8 cellular contexts compared by ENCODE assay signal in genomic region chr5:132458651-132459030, GRCh38. TPM values are rescaled to one million over a fixed set of nuclear protein-coding genes. Genes with fewer than 3 reads are reported as not detected.
A peak's percentile ranks its signal among the peaks of the same experiment; 100 is the strongest.
DNase-seq lines count a peak whose midpoint lies in the region; ATAC-seq, FAIRE-seq and TF ChIP-seq lines count a peak whose summit lies in the region.

No MANE protein-coding gene starts in this region.

- RAD21 ChIA-PET in GM12878 (lab: Charles Lee; ENCODE audit: unreplicated experiment), result interaction anchor here (0.6 to 7.9 kb wide), 13 partner anchors 8 to 267 kb away, joined by 3 to 192 read pairs (median 33); partner anchors contain the start of gene IRF1

- peak overlapping the region; percentile 26; the same call in 1 of the 2 replicates for H3K4me3 ChIP-seq in GM12878

- no peak overlapping the region for H2AFZ ChIP-seq in GM12878 (ENCODE audit: control insufficient read depth, low read depth, low read length)

- H3K27ac Mint-ChIP-seq in stimulated activated effector memory CD8-positive, alpha-beta T cell treated with anti-CD3 and anti-CD28 coated beads, Interleukin-12 subunit alpha, Interleukin-12 subunit beta, amount 100 ng/mL, for 72 hours, result peak overlapping the region; percentile 96

- SMC1A ChIA-PET in GM12878 (lab: Charles Lee; ENCODE audit: uncharacterized antibody, unreplicated experiment), result interaction anchor here (0.6 to 8.0 kb wide), 18 partner anchors 9 to 67 kb away, joined by 3 to 201 read pairs (median 4); partner anchors contain the start of gene IRF1

- CTCF ChIA-PET in GM12878 (lab: Yijun Ruan, JAX), result interaction anchor here (0.7 to 7.4 kb wide), 15 partner anchors 8 to 72 kb away, joined by 3 to 89 read pairs (median 3); partner anchors contain the start of gene IRF1

- peak overlapping the region; percentile 82 for H3K4me2 ChIP-seq in GM12878 (ENCODE audit: control insufficient read depth, insufficient read depth)

- TF ChIP-seq CTCF in GM12878 (IDR thresholded peaks at IDR 0.05 in 2 of 3, conservative IDR thresholded peaks at IDR 0.05 in 1 of 3; ENCODE audit: control insufficient read depth in 2 of 3, extremely low read depth in 1 of 3, insufficient read depth in 1 of 3, low read depth in 3 of 3, low read length in 3 of 3), result no peak

- peak overlapping the region; percentile 89 for H3K27ac ChIP-seq in GM12878 (ENCODE audit: control insufficient read depth, insufficient read depth)

- H3K4me3 Mint-ChIP-seq in stimulated activated effector memory CD8-positive, alpha-beta T cell treated with anti-CD3 and anti-CD28 coated beads, Interleukin-12 subunit alpha, Interleukin-12 subunit beta, amount 100 ng/mL, for 72 hours, result peak overlapping the region; percentile 69

- POLR2A ChIA-PET in GM12878 (lab: Charles Lee), result interaction anchor here (1.5 to 8.2 kb wide), 12 partner anchors 7 to 48 kb away, joined by 3 to 128 read pairs (median 18); partner anchors contain the start of gene IRF1

- no peaks in the 10 kb centered on the region for H3K9me3 Mint-ChIP-seq in stimulated activated effector memory CD8-positive, alpha-beta T cell treated with anti-CD3 and anti-CD28 coated beads, Interleukin-12 subunit alpha, Interleukin-12 subunit beta, amount 100 ng/mL, for 72 hours

- no peaks in the 10 kb centered on the region for H3K9me3 ChIP-seq in GM12878 (replicated peaks; ENCODE audit: control insufficient read depth, insufficient read depth, low read length)

- peaks cover 96% of the 10 kb centered on the region for H3K4me1 Mint-ChIP-seq in stimulated activated effector memory CD8-positive, alpha-beta T cell treated with anti-CD3 and anti-CD28 coated beads, Interleukin-12 subunit alpha, Interleukin-12 subunit beta, amount 100 ng/mL, for 72 hours

- no peaks in the 10 kb centered on the region for H3K27me3 ChIP-seq in GM12878 (replicated peaks in 1 of 2; ENCODE audit: control insufficient read depth in 2 of 2, insufficient read depth in 2 of 2, low read length in 1 of 2)

- intact Hi-C loops in GM12878 (cut with micrococcal nuclease; ENCODE audit: unreplicated experiment), result loop anchor here (1.0 to 5.0 kb wide), 2 partner anchors 8 to 39 kb away; no protein-coding TSS in a partner anchor

- peaks cover 13% of the 10 kb centered on the region for H3K79me2 ChIP-seq in GM12878 (ENCODE audit: control insufficient read depth, insufficient read depth, low read length)

- in situ Hi-C loops in GM12878 (cut with MboI), result no loop called here

- 0 out of 2 replicates have a peak, but pooled peaks have one; percentile 7 for TF ChIP-seq RAD21 in GM12878 (IDR thresholded peaks at IDR 0.05; ENCODE audit: insufficient read depth, low read depth, low read length)

- BruUV-seq in GM12878 (replicated peaks; lab: Mats Ljungman, UMichigan), result no TSS peak

- 0 out of 4 replicates have a peak, but pooled peaks of 1 of the 2 experiments have one; percentile 19 for TF ChIP-seq EP300 in GM12878 (IDR thresholded peaks at IDR 0.05; ENCODE audit: borderline replicate concordance in 1 of 2, control insufficient read depth in 1 of 2, low read depth in 2 of 2, low read length in 2 of 2)

- H3K36me3 ChIP-seq in GM12878 (ENCODE audit: control insufficient read depth in 2 of 2, insufficient read depth in 2 of 2, low read length in 1 of 2), result peaks cover 7 to 17% of the 10 kb centered on the region in 2 experiments; a peak in 3 of 4 replicates

- peaks cover 35% of the 10 kb centered on the region for H3K36me3 Mint-ChIP-seq in stimulated activated effector memory CD8-positive, alpha-beta T cell treated with anti-CD3 and anti-CD28 coated beads, Interleukin-12 subunit alpha, Interleukin-12 subunit beta, amount 100 ng/mL, for 72 hours

- peaks cover 67% of the 10 kb centered on the region for H3K4me1 ChIP-seq in GM12878 (ENCODE audit: control insufficient read depth, insufficient read depth, low read length)

- WGBS in GM12878 (ENCODE audit: insufficient coverage, insufficient replicate concordance, low lambda C conversion rate, missing lambda C conversion rate), result 10% methylated on average over 1 of the region's 1 CpG

- TF ChIP-seq POLR2A in GM12878 (IDR thresholded peaks at IDR 0.05; ENCODE audit: low read depth, low read length), result no peak

- DNase-seq in activated CD8-positive, alpha-beta memory T cell treated with anti-CD3 and anti-CD28 coated beads, Interleukin-2, amount 50 U/mL, for 48 hours, result peak; percentile 33
- no peak for DNase-seq in activated CD8-positive, alpha-beta memory T cell treated with anti-CD3 and anti-CD28 coated beads, Interleukin-2, amount 50 U/mL, for 4 hours
- DNase-seq in GM12878 (ENCODE audit: low read depth, low spot score) (no peak), HUDEP-2 (lab: John Stamatoyannopoulos, UW; ENCODE audit: unreplicated experiment in 76 of 76) (no peak), amygdala (lab: John Stamatoyannopoulos, UW) (no peak), SKM-1 (lab: John Stamatoyannopoulos, UW; ENCODE audit: unreplicated experiment) (no peak)
- DNase-seq in stimulated activated effector memory CD8-positive, alpha-beta T cell treated with anti-CD3 and anti-CD28 coated beads, Interleukin-12 subunit alpha, Interleukin-12 subunit beta, amount 100 ng/mL, for 72 hours (ENCODE audit: low spot score in 2 of 2), result no peak

- peak; percentile 29 for ATAC-seq in HG03457 (IDR thresholded peaks at IDR 0.05; ENCODE audit: unreplicated experiment)
- peak; percentile 64 for ATAC-seq in GM12878
- ATAC-seq in stimulated activated effector memory CD8-positive, alpha-beta T cell treated with anti-CD3 and anti-CD28 coated beads, Interleukin-12 subunit alpha, Interleukin-12 subunit beta, amount 100 ng/mL, for 72 hours, result peak; percentile 66

- peak overlapping the region; percentile 24; the same call in 1 of the 2 replicates for H3K9ac ChIP-seq in GM12878 (ENCODE audit: control insufficient read depth, insufficient read depth, low read length)

- FAIRE-seq in GM12878 (lab: Jason Lieb, UNC), result peak; percentile 59

- H4K20me1 ChIP-seq in GM12878 (ENCODE audit: control insufficient read depth, insufficient read depth), result no peaks in the 10 kb centered on the region

TF ChIP-seq in GM12878, 131 proteins besides CTCF, POLR2A, EP300 and RAD21 (continues in another document):
- TF ChIP-seq POU2F2 (IDR thresholded peaks at IDR 0.05; ENCODE audit: borderline replicate concordance, low read depth, low read length), result peak; percentile 97
- TF ChIP-seq CBFB (IDR thresholded peaks at IDR 0.05; ENCODE audit: low read depth), result peak; percentile 22; the same call in 1 of the 2 replicates
- TF ChIP-seq ETV6 (conservative IDR thresholded peaks at IDR 0.05 in 1 of 2, IDR thresholded peaks at IDR 0.05 in 1 of 2; ENCODE audit: borderline replicate concordance in 1 of 2, low read depth in 1 of 2), result peak in 1 of 2 experiments; percentile 29; a peak in 2 of 4 replicates
- TF ChIP-seq JUNB (IDR thresholded peaks at IDR 0.05), result peak; percentile 57
- TF ChIP-seq ZNF217 (IDR thresholded peaks at IDR 0.05), result peak; percentile 23; the same call in 1 of the 2 replicates
- no peak for TF ChIP-seq RCOR1 (conservative IDR thresholded peaks at IDR 0.05; ENCODE audit: low read depth, low read length)
- TF ChIP-seq ATF7 (IDR thresholded peaks at IDR 0.05; ENCODE audit: low read depth), result peak; percentile 33; the same call in 1 of the 2 replicates
- peak; percentile 40; the same call in 1 of the 2 replicates for TF ChIP-seq RELB (IDR thresholded peaks at IDR 0.05; ENCODE audit: low read depth)
- TF ChIP-seq YY1 (IDR thresholded peaks at IDR 0.05; ENCODE audit: low read depth, low read length), result no peak
- TF ChIP-seq LARP7 (IDR thresholded peaks at IDR 0.05), result no peak
- peak in 1 of 2 experiments; percentile 60; a peak in 3 of 4 replicates for TF ChIP-seq IKZF2 (IDR thresholded peaks at IDR 0.05)
- TF ChIP-seq USF2 (IDR thresholded peaks at IDR 0.05; ENCODE audit: borderline replicate concordance, low read depth, low read length), result no peak
- TF ChIP-seq SPI1 (IDR thresholded peaks at IDR 0.05; ENCODE audit: borderline replicate concordance, insufficient read depth, low read depth, low read length), result no peak

RNA-seq across cellular contexts. Expression of gene IRF1, which starts 31.9 kb away (rescaled TPM):
- 216 and 219 TPM in 2 replicates for total RNA-seq in GM12878 (2013; cell fraction: nucleolus; rRNA removed)
- total RNA-seq in GM12878 (2014; rRNA removed), result 29.9 and 30.5 TPM in 2 replicates
- total RNA-seq in GM12878 (2014; rRNA removed; fragmentation: Illumina TruSeq; extraction: Trizol), result 41.9 and 45.3 TPM in 2 replicates
- 68.0 and 74.1 TPM in 2 replicates for total RNA-seq in GM12878 (2021)
- 19.0 TPM for polyA plus RNA-seq in GM12878 (2011; ENCODE audit: low read depth)
- 37.5 and 50.7 TPM in 2 replicates for polyA plus RNA-seq in GM12878 (2011; rRNA removed)
- 60.7 and 77.3 TPM in 2 replicates for polyA plus RNA-seq in GM12878 (2011; cell fraction: cytosol; rRNA removed)
- 156 and 160 TPM in 2 replicates for polyA plus RNA-seq in GM12878 (2011; cell fraction: nucleus; rRNA removed)
- polyA plus RNA-seq in GM12878 (2012), result 32.8 and 47.6 TPM in 2 replicates
- 45.9 and 48.6 TPM in 2 replicates for polyA plus RNA-seq in GM12878 (2014; fragmentation: Illumina TruSeq; extraction: Trizol)
- 10 to 100 TPM in 1 of 2 experiments, 1 to 10 TPM in 1; 6.9 to 14.0 TPM for polyA plus RNA-seq in GM12878 (2014; fragmentation: Nextera tagmentation; extraction: Ambion mirVana)
- 55.9 and 56.1 TPM in 2 replicates for polyA plus RNA-seq in GM12878 (2014; rRNA removed)
- polyA plus RNA-seq in GM12878 (2016; fragmentation: Nextera tagmentation; extraction: Ambion mirVana), result 10 to 100 TPM; 62.1 to 65.0 TPM
- 171 and 202 TPM in 2 replicates for polyA minus RNA-seq in GM12878 (2011; rRNA and poly(A)+ RNA removed)
- polyA minus RNA-seq in GM12878 (2011; cell fraction: cytosol; rRNA and poly(A)+ RNA removed), result 47.0 and 51.0 TPM in 2 replicates
- polyA minus RNA-seq in GM12878 (2011; cell fraction: nucleus; rRNA and poly(A)+ RNA removed), result 234 and 331 TPM in 2 replicates
